ENCODE assay signal across 17 cellular contexts in genomic region chr1:236149003-236149595, GRCh38. TPM values are rescaled to one million over a fixed set of nuclear protein-coding genes. Genes with fewer than 3 reads are reported as not detected.
DNase-seq lines count a peak whose midpoint lies in the region; ATAC-seq and TF ChIP-seq lines count a peak whose summit lies in the region.
"Had no signal": no experiment of that assay in that cellular context is flagged by ENCODE, and none has a peak within 500 bp of the region (broad histone marks: within the 10 kb centered on the region; RNA-seq: fewer than 3 reads in every experiment).

No MANE protein-coding gene starts in this region.

- peak overlapping the region; percentile 25 for H3K23ac ChIP-seq in neuronal stem cell (ENCODE audit: low read depth, low read length, poor library complexity)

- H2AK5ac ChIP-seq in neuronal stem cell (ENCODE audit: low read depth, low read length) = no peak overlapping the region

- H3K79me1 ChIP-seq in neuronal stem cell (ENCODE audit: low read depth, low read length) = peaks cover 4% of the 10 kb centered on the region

- H3K4me3 ChIP-seq in DND-41 (ENCODE audit: low read depth in 1 of 2, low read length in 2 of 2) (no peak overlapping the region), right atrium auricular region (no peak overlapping the region), neuronal stem cell (ENCODE audit: low read length in 2 of 2) (no peak overlapping the region), WERI-Rb-1 (ENCODE audit: low read depth, low read length) (no peak overlapping the region)

- peaks cover 4% of the 10 kb centered on the region; the same call in 1 of the 2 replicates for H3K36me3 ChIP-seq in DND-41 (ENCODE audit: insufficient read depth, low read length)
- H3K36me3 ChIP-seq in right atrium auricular region = no peaks in the 10 kb centered on the region
- no peaks in the 10 kb centered on the region for H3K36me3 ChIP-seq in neuronal stem cell (replicated peaks in 1 of 2; ENCODE audit: control insufficient read depth in 2 of 2, insufficient read depth in 2 of 2, low read length in 2 of 2)
- no peaks in the 10 kb centered on the region for H3K36me3 ChIP-seq in WERI-Rb-1

- H3K27ac ChIP-seq in DND-41 (ENCODE audit: low read length) (no peak overlapping the region), VCaP (peak overlapping the region; percentile 94), right atrium auricular region (peak overlapping the region; percentile 71 to 76), neuronal stem cell (replicated peaks; ENCODE audit: low read length) (no peak overlapping the region), WERI-Rb-1 (no peak overlapping the region)

- H3K9ac ChIP-seq in DND-41 (ENCODE audit: low read depth, low read length) (no peak overlapping the region), neuronal stem cell (ENCODE audit: low read depth, low read length, poor library complexity) (no peak overlapping the region)

- H2BK5ac ChIP-seq in neuronal stem cell (ENCODE audit: low read length) = no peak overlapping the region

- no peak overlapping the region for H3K4ac ChIP-seq in neuronal stem cell (ENCODE audit: low read length)

- no peak for TF ChIP-seq CTCF in DND-41 (IDR thresholded peaks at IDR 0.05; ENCODE audit: borderline replicate concordance, extremely low read depth, low read length, poor library complexity, severe bottlenecking)
- no peak for TF ChIP-seq CTCF in VCaP (conservative IDR thresholded peaks at IDR 0.05)
- no peak for TF ChIP-seq CTCF in right atrium auricular region (IDR thresholded peaks at IDR 0.05)
- no peak for TF ChIP-seq CTCF in WERI-Rb-1 (IDR thresholded peaks at IDR 0.05; ENCODE audit: low read depth, low read length)

- H3K4me1 ChIP-seq in DND-41 (ENCODE audit: insufficient read depth, low read length) = peaks cover 20% of the 10 kb centered on the region
- H3K4me1 ChIP-seq in right atrium auricular region = peaks cover 0 to 86% of the 10 kb centered on the region in 2 donors
- peaks cover 3 to 4% of the 10 kb centered on the region in 2 donors for H3K4me1 ChIP-seq in neuronal stem cell (ENCODE audit: control insufficient read depth in 2 of 2, insufficient read depth in 1 of 2, low read depth in 1 of 2, low read length in 2 of 2)

- DNase-seq in DND-41 (no peak), right atrium auricular region (ENCODE audit: low spot score) (no peak), neuronal stem cell (ENCODE audit: low spot score) (no peak), WERI-Rb-1 (no peak), NCI-H1436 (lab: John Stamatoyannopoulos, UW) (no peak)
- DNase-seq: Calu3, DMS79 treated with DMSO at 0.1 percent for 48 hours, GF-D8, Kasumi-1, NCI-H1105 treated with DMSO at 0.1 percent for 48 hours, NCI-H187 treated with DMSO at 0.1 percent for 48 hours, NCI-H446, NCI-H748 treated with DMSO at 0.1 percent for 48 hours, SHP77 had no signal

- H2AFZ ChIP-seq in DND-41 (ENCODE audit: low read depth, low read length) (no peak overlapping the region), neuronal stem cell (ENCODE audit: low read length) (no peak overlapping the region)

- H3K9me3 ChIP-seq in DND-41 (ENCODE audit: insufficient read depth, low read length, severe bottlenecking) (no peaks in the 10 kb centered on the region), right atrium auricular region (no peaks in the 10 kb centered on the region), neuronal stem cell (replicated peaks in 1 of 2; ENCODE audit: control insufficient read depth in 2 of 2, insufficient read depth in 1 of 2, low read depth in 1 of 2, low read length in 2 of 2) (no peaks in the 10 kb centered on the region), WERI-Rb-1 (ENCODE audit: severe bottlenecking) (no peaks in the 10 kb centered on the region)

- no peak overlapping the region for H2BK15ac ChIP-seq in neuronal stem cell (ENCODE audit: low read length)

- H3K18ac ChIP-seq in neuronal stem cell (ENCODE audit: low read length) = peak overlapping the region; percentile 19

- H4K20me1 ChIP-seq in DND-41 (ENCODE audit: insufficient read depth, low read length) = peaks cover 62% of the 10 kb centered on the region

- H3K4me2 ChIP-seq in DND-41 (ENCODE audit: insufficient read depth, low read length) = 0 out of 2 replicates have a peak overlapping the region, but pooled peaks have one; percentile 7
- H3K4me2 ChIP-seq in neuronal stem cell (ENCODE audit: insufficient read depth, low read length, poor library complexity, severe bottlenecking) = no peak overlapping the region

- no peak overlapping the region for H4K8ac ChIP-seq in neuronal stem cell (ENCODE audit: low read depth, low read length)

- H2BK120ac ChIP-seq in neuronal stem cell (ENCODE audit: low read depth, low read length) = no peak overlapping the region

- H3K79me2 ChIP-seq in DND-41 (ENCODE audit: insufficient read depth, low read length) = peaks cover 79% of the 10 kb centered on the region

- H3K14ac ChIP-seq in neuronal stem cell (ENCODE audit: low read length) = no peak overlapping the region

- H4K91ac ChIP-seq in neuronal stem cell (ENCODE audit: low read depth, low read length, poor library complexity) = no peak overlapping the region

- H3K27me3 ChIP-seq in DND-41 (ENCODE audit: insufficient read depth, low read length, poor library complexity) = no peaks in the 10 kb centered on the region
- no peaks in the 10 kb centered on the region for H3K27me3 ChIP-seq in right atrium auricular region
- peaks cover 0 to under 1% (median 0%) of the 10 kb centered on the region in 3 experiments for H3K27me3 ChIP-seq in neuronal stem cell (ENCODE audit: control insufficient read depth in 3 of 3, insufficient read depth in 3 of 3, low read depth in 1 of 3, low read length in 3 of 3)
- no peaks in the 10 kb centered on the region for H3K27me3 ChIP-seq in WERI-Rb-1 (ENCODE audit: insufficient read depth, low read depth, severe bottlenecking)

- ATAC-seq in DND-41 (ENCODE audit: insufficient read depth, low read depth) (no peak), GM21390 (IDR thresholded peaks at IDR 0.05; ENCODE audit: unreplicated experiment) (no peak), GM21529 (IDR thresholded peaks at IDR 0.05; ENCODE audit: unreplicated experiment) (no peak)

- WGBS in neuronal stem cell (ENCODE audit: extremely low coverage in 2 of 2, insufficient read length in 2 of 2, insufficient replicate concordance in 1 of 2), 2 donors = no CpG with 5 or more reads among the region's 18 CpGs

- H2BK12ac ChIP-seq in neuronal stem cell (ENCODE audit: low read length) = no peak overlapping the region

RNA-seq across cellular contexts. Expression of gene GPR137B, which starts 6.8 kb away (rescaled TPM):
- total RNA-seq in right atrium auricular region = 10 to 100 TPM; 22.7 to 39.7 TPM
- 7.5 TPM for polyA plus RNA-seq in neuronal stem cell (2013, experiment 1 of 2)
- polyA plus RNA-seq in neuronal stem cell (2013, experiment 2 of 2) = 7.2 TPM

Comparison
In these comparisons a context has a peak if more than half of its experiments do, and no peak if none do; other contexts are left out.
1. H3K27ac ChIP-seq: peak in VCaP (single experiment) and right atrium auricular region (2 of 2); none in DND-41 (single experiment), neuronal stem cell (single experiment) and WERI-Rb-1 (single experiment).